Comparison of ENCODE assay signal across 8 cellular contexts in genomic region chr3:134374791-134375541, GRCh38. TPM values are rescaled to one million over a fixed set of nuclear protein-coding genes. Genes with fewer than 3 reads are reported as not detected.
DNase-seq lines count a peak whose midpoint lies in the region; ATAC-seq and TF ChIP-seq lines count a peak whose summit lies in the region.

No MANE protein-coding gene starts in this region.

- H3K4me2 ChIP-seq in SK-N-SH = peak overlapping the region; percentile 89

- peak overlapping the region; percentile 68 for H3K4me3 ChIP-seq in A673 (ENCODE audit: low read depth, low read length, poor library complexity, severe bottlenecking)
- peak overlapping the region; percentile 88 for H3K4me3 ChIP-seq in H7 (ENCODE audit: insufficient read depth, low read depth, low read length)
- peak overlapping the region; percentile 50 to 80 for H3K4me3 ChIP-seq in SK-N-SH (ENCODE audit: low read depth in 2 of 2, low read length in 1 of 2)
- H3K4me3 ChIP-seq in fibroblast of the aortic adventitia (ENCODE audit: low read depth, low read length) = peak overlapping the region; percentile 97

- TF ChIP-seq RAD21 in SK-N-SH (IDR thresholded peaks at IDR 0.05; ENCODE audit: low read length) = no peak

- POLR2A ChIA-PET in A673 (lab: Charles Lee; ENCODE audit: low non-redundant PET) = no interaction called here
- POLR2A ChIA-PET in SK-N-SH (lab: Yijun Ruan, JAX) = interaction anchor here (1.4 kb wide), 2 partner anchors 11 to 13 kb away, joined by 4 to 6 read pairs; no protein-coding TSS in a partner anchor

- H3K27ac ChIP-seq in A673 (ENCODE audit: low read depth, low read length, poor library complexity, severe bottlenecking) (peak overlapping the region; percentile 98), SK-N-SH (ENCODE audit: low read depth in 2 of 2, low read length in 1 of 2) (peak overlapping the region; percentile 24 to 99; a peak in 2 of 4 replicates)

- TF ChIP-seq CTCF in A673 (conservative IDR thresholded peaks at IDR 0.05; ENCODE audit: low read depth, low read length) (no peak), SK-N-SH (IDR thresholded peaks at IDR 0.05) (no peak), fibroblast of the aortic adventitia (IDR thresholded peaks at IDR 0.05; ENCODE audit: insufficient read depth, low read length) (no peak), omental fat pad (IDR thresholded peaks at IDR 0.05) (no peak)

- H3K27me3 ChIP-seq in A673 (replicated peaks; ENCODE audit: insufficient read depth, low read depth, low read length, poor library complexity) (no peaks in the 10 kb centered on the region), H7 (ENCODE audit: control insufficient read depth, insufficient read depth, low read length) (peaks cover 20% of the 10 kb centered on the region), SK-N-SH (ENCODE audit: insufficient read depth) (no peaks in the 10 kb centered on the region)

- peak overlapping the region; percentile 100 for H3K9ac ChIP-seq in SK-N-SH

- BruUV-seq in A673 (replicated peaks; lab: Mats Ljungman, UMichigan) = no TSS peak

- H3K36me3 ChIP-seq in A673 (ENCODE audit: insufficient read depth, low read length, poor library complexity, severe bottlenecking) = peaks cover 16% of the 10 kb centered on the region
- peaks cover 10% of the 10 kb centered on the region for H3K36me3 ChIP-seq in H7 (replicated peaks; ENCODE audit: control insufficient read depth, insufficient read depth, low read length)
- H3K36me3 ChIP-seq in SK-N-SH (replicated peaks in 1 of 2; ENCODE audit: control insufficient read depth in 1 of 2, insufficient read depth in 2 of 2, low read length in 1 of 2) = peaks cover 17 to 24% of the 10 kb centered on the region in 2 experiments

- H3F3A ChIP-seq in SK-N-SH (replicated peaks; ENCODE audit: insufficient read depth) = peaks cover 21% of the 10 kb centered on the region

- TF ChIP-seq EP300 in SK-N-SH (IDR thresholded peaks at IDR 0.05; ENCODE audit: borderline replicate concordance in 1 of 2, low read depth in 1 of 2, low read length in 1 of 2) = no peak

- H3K9me3 ChIP-seq in A673 (ENCODE audit: low read depth, low read length, poor library complexity, severe bottlenecking) (no peaks in the 10 kb centered on the region), SK-N-SH (no peaks in the 10 kb centered on the region)

- CTCF ChIA-PET in A673 (lab: Charles Lee) (no interaction called here), SK-N-SH (lab: Yijun Ruan, JAX) (interaction anchor here (0.7 to 2.4 kb wide), 7 partner anchors 11 to 162 kb away, joined by 3 to 9 read pairs (median 3); no protein-coding TSS in a partner anchor)

- H3K4me1 ChIP-seq in A673 (ENCODE audit: insufficient read depth, low read length, poor library complexity, severe bottlenecking) (peaks cover 32% of the 10 kb centered on the region), SK-N-SH (ENCODE audit: control insufficient read depth in 1 of 2, insufficient read depth in 2 of 2, low read depth in 1 of 2, low read length in 1 of 2) (peaks cover 11 to 27% of the 10 kb centered on the region in 2 experiments; a peak in 3 of 4 replicates)

- intact Hi-C loops in A673 (cut with micrococcal nuclease; ENCODE audit: unreplicated experiment) = loop anchor here (5.0 kb wide), 1 partner anchor 112 kb away; the partner anchor contains the start of genes ANAPC13 and CEP63

- no peaks in the 10 kb centered on the region for H3K9me2 ChIP-seq in SK-N-SH

- ATAC-seq in omental fat pad (ENCODE audit: low FRiP score) (peak; percentile 30), GM21360 (IDR thresholded peaks at IDR 0.05; ENCODE audit: unreplicated experiment) (no peak)

- H2AFZ ChIP-seq in SK-N-SH (ENCODE audit: low read depth) = no peak overlapping the region

- no peak for DNase-seq in A673 (ENCODE audit: low spot score)
- peak; percentile 80 for DNase-seq in H7
- DNase-seq in SK-N-SH = no peak
- no peak for DNase-seq in fibroblast of the aortic adventitia (ENCODE audit: low read depth)
- no peak for DNase-seq in omental fat pad (ENCODE audit: low spot score)
- DNase-seq in SK-N-DZ (ENCODE audit: low spot score) = no peak
- no peak for DNase-seq in stimulated activated CD4-positive, alpha-beta T cell treated with anti-CD3 and anti-CD28 coated beads, Interleukin-12 subunit alpha, Interleukin-12 subunit beta, amount 100 ng/mL, for 4 hours

- H4K20me1 ChIP-seq in SK-N-SH (ENCODE audit: insufficient read depth) = peaks cover 35% of the 10 kb centered on the region

- peaks cover 49% of the 10 kb centered on the region for H3K79me2 ChIP-seq in SK-N-SH (ENCODE audit: insufficient read depth)

- 37% methylated on average over 22 of the region's 30 CpGs for WGBS in SK-N-SH (ENCODE audit: low lambda C conversion rate)

TF ChIP-seq in SK-N-SH, 30 proteins besides CTCF, POLR2A, EP300 and RAD21:
- TF ChIP-seq MXI1 (IDR thresholded peaks at IDR 0.05; ENCODE audit: low read depth, low read length) (no peak), MEF2A (IDR thresholded peaks at IDR 0.05; ENCODE audit: borderline replicate concordance, low read depth) (no peak), FOXM1 (IDR thresholded peaks at IDR 0.05; ENCODE audit: low read depth) (no peak; the same call in 1 of the 2 replicates), FOSL2 (IDR thresholded peaks at IDR 0.05; ENCODE audit: borderline replicate concordance, low read depth) (no peak), TCF12 (IDR thresholded peaks at IDR 0.05) (no peak), FOXJ3 (CRISPR knock-in tag; IDR thresholded peaks at IDR 0.05) (no peak), NRF1 (IDR thresholded peaks at IDR 0.05; ENCODE audit: low read depth, low read length) (no peak), POLR2AphosphoS5 (IDR thresholded peaks at IDR 0.05; ENCODE audit: low read depth, low read length) (no peak), EZH2phosphoT487 (IDR thresholded peaks at IDR 0.05; ENCODE audit: borderline replicate concordance, low read depth) (no peak), SIN3A (IDR thresholded peaks at IDR 0.05; ENCODE audit: borderline replicate concordance, low read depth, low read length) (no peak), REST (IDR thresholded peaks at IDR 0.05; ENCODE audit: low read depth, low read length) (no peak), GATA2 (CRISPR knock-in tag; IDR thresholded peaks at IDR 0.05) (no peak), TEAD4 (IDR thresholded peaks at IDR 0.05; ENCODE audit: borderline replicate concordance, insufficient read depth) (no peak)
- TF ChIP-seq, protein P1, sequence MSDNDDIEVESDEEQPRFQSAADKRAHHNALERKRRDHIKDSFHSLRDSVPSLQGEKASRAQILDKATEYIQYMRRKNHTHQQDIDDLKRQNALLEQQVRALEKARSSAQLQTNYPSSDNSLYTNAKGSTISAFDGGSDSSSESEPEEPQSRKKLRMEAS (IDR thresholded peaks at IDR 0.05; ENCODE audit: low read depth) = no peak

RNA-seq across cellular contexts. Expression of gene AMOTL2, which starts 0.7 kb away (rescaled TPM):
- total RNA-seq in A673 (2021) = 38.9 and 59.6 TPM in 2 replicates
- 46.0 and 54.5 TPM in 2 replicates for total RNA-seq in H7 (2014; rRNA removed; shearing (Covaris generic))
- polyA plus RNA-seq in SK-N-SH (2012; rRNA removed) = 163 and 185 TPM in 2 replicates
- 91.0 and 115 TPM in 2 replicates for polyA plus RNA-seq in SK-N-SH (2012; cell fraction: cytosol; rRNA removed)
- 312 and 373 TPM in 2 replicates for polyA plus RNA-seq in SK-N-SH (2012; cell fraction: nucleus; rRNA removed)
- total RNA-seq in fibroblast of the aortic adventitia (ENCODE audit: low replicate concordance) = 65.0 and 75.7 TPM in 2 replicates
- 100 to 1,000 TPM in 3 of 4 donors, 10 to 100 TPM in 1; 99.0 to 201 (median 158) TPM for total RNA-seq in omental fat pad
- polyA plus RNA-seq in SK-N-DZ (2014; cell fraction: cytosol; rRNA removed) = 14.6 and 23.0 TPM in 2 replicates
- polyA plus RNA-seq in SK-N-DZ (2014; cell fraction: nucleus; rRNA removed) = 13.4 and 17.3 TPM in 2 replicates
